ENCODE assay signal across 13 cellular contexts in genomic region chrX:45697591-45697990, GRCh38.
DNase-seq lines count a peak whose midpoint lies in the region; ATAC-seq, FAIRE-seq and TF ChIP-seq lines count a peak whose summit lies in the region.
"Had no signal": no experiment of that assay in that cellular context is flagged by ENCODE, and none has a peak within 500 bp of the region (broad histone marks: within the 10 kb centered on the region; RNA-seq: fewer than 3 reads in every experiment).

No MANE protein-coding gene starts in this region.

- H3K4me3 ChIP-seq in fibroblast of pulmonary artery (replicated peaks; ENCODE audit: low read depth, low read length): no peak overlapping the region
- H3K4me3 ChIP-seq: BLaER1, lung, tibial nerve had no signal

- DNase-seq in stimulated activated naive CD8-positive, alpha-beta T cell treated with anti-CD3 and anti-CD28 coated beads, Interleukin-15, Interleukin-2, amounts not matched to agents 100 U/mL and 50 U/mL, for 24 hours: no peak
- DNase-seq in stimulated activated naive CD8-positive, alpha-beta T cell treated with anti-CD3 and anti-CD28 coated beads, Interleukin-15, amount 100 ng/mL, for 72 hours: no peak
- peak; percentile 15 to 44 for DNase-seq in SW 1271 (lab: John Stamatoyannopoulos, UW)
- DNase-seq in fibroblast of pulmonary artery (ENCODE audit: low read depth): peak; percentile 89
- DNase-seq in urothelium cell line (ENCODE audit: low spot score): peak; percentile 38
- no peak for DNase-seq in iPS-NIHi7 (ENCODE audit: extremely low spot score)
- no peak for DNase-seq in Ammon's horn (ENCODE audit: low spot score)
- DNase-seq in stimulated activated CD4-positive, alpha-beta T cell treated with anti-CD3 and anti-CD28 coated beads, Interleukin-4, amount 100 ng/mL, for 24 hours: no peak
- DNase-seq: glutamatergic neuron, NCI-H2081 had no signal

- peak; percentile 36 for ATAC-seq in stimulated activated naive CD8-positive, alpha-beta T cell treated with anti-CD3 and anti-CD28 coated beads, Interleukin-15, Interleukin-2, amounts not matched to agents 100 U/mL and 50 U/mL, for 24 hours
- no peak for ATAC-seq in stimulated activated naive CD8-positive, alpha-beta T cell treated with anti-CD3 and anti-CD28 coated beads, Interleukin-15, amount 100 ng/mL, for 72 hours

- FAIRE-seq in urothelium cell line (lab: Jason Lieb, UNC): no peak

- no peak overlapping the region for H3K4me3 Mint-ChIP-seq in stimulated activated naive CD8-positive, alpha-beta T cell treated with anti-CD3 and anti-CD28 coated beads, Interleukin-15, amount 100 ng/mL, for 72 hours

- H3K4me1 Mint-ChIP-seq in stimulated activated naive CD8-positive, alpha-beta T cell treated with anti-CD3 and anti-CD28 coated beads, Interleukin-15, amount 100 ng/mL, for 72 hours: peaks cover 31% of the 10 kb centered on the region

- H3K9me3 Mint-ChIP-seq in stimulated activated naive CD8-positive, alpha-beta T cell treated with anti-CD3 and anti-CD28 coated beads, Interleukin-15, amount 100 ng/mL, for 72 hours: no peaks in the 10 kb centered on the region

- no peak for TF ChIP-seq CTCF in fibroblast of pulmonary artery (IDR thresholded peaks at IDR 0.05; ENCODE audit: low read length, missing control alignments)

- H3K27me3 Mint-ChIP-seq in stimulated activated naive CD8-positive, alpha-beta T cell treated with anti-CD3 and anti-CD28 coated beads, Interleukin-15, amount 100 ng/mL, for 72 hours: no peaks in the 10 kb centered on the region

- no peak overlapping the region for H3K27ac Mint-ChIP-seq in stimulated activated naive CD8-positive, alpha-beta T cell treated with anti-CD3 and anti-CD28 coated beads, Interleukin-15, amount 100 ng/mL, for 72 hours

Comparison
In these comparisons a context has a peak if more than half of its experiments do, and no peak if none do; other contexts are left out.
1. DNase-seq: peak in SW 1271 (2 of 2), fibroblast of pulmonary artery (single experiment) and urothelium cell line (single experiment); none in stimulated activated naive CD8-positive, alpha-beta T cell treated with anti-CD3 and anti-CD28 coated beads, Interleukin-15, Interleukin-2, amounts not matched to agents 100 U/mL and 50 U/mL, for 24 hours (single experiment), stimulated activated naive CD8-positive, alpha-beta T cell treated with anti-CD3 and anti-CD28 coated beads, Interleukin-15, amount 100 ng/mL, for 72 hours (0 of 2), iPS-NIHi7 (single experiment), Ammon's horn (single experiment) and stimulated activated CD4-positive, alpha-beta T cell treated with anti-CD3 and anti-CD28 coated beads, Interleukin-4, amount 100 ng/mL, for 24 hours (single experiment).